1 cellular context compared by ENCODE assay signal in the genomic region with DNA sequence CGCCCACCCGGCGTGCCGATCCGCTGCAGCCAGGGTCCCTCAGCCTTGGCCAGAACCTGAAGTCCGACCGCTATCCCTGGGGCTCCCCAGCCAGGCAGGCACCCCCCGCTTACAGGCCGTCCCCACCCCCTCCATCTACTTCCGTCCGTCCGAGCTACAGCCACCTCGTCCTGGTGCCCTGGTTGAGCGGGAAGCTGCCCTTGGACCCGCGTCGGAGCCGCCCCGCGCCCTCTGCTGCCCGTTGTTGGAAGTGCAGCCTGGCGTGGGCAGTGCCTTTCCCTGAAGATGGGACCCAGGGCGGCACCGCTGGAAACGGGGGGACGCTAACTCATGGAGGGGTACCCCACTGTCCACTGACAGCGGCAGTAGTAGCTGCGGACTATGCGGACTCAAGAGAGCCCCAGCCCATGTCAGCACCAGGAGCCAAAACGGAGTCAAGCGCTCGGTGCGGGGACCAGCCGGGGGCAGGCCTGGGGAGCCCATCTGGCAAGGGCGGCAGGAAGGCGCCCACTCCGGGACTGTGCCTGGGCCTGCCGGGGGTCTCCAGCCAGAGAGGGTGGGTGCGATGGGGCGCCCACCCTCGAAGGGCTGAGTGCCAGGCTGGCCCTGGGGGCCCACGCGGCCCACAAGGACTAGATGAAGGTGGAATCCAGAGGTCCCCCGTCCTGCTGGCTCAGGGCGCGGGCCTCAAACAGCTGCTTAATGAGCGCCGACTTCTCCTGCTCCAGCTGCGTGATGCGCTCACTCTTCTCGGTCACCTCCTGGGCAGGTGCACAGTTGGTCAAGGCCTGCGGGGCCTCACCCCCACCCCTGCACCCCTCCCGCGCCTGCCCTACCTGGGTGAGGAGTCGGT.
TF ChIP-seq lines count a peak whose summit lies in the region.

No MANE protein-coding gene starts in this region.

TF ChIP-seq in HepG2, 621 proteins besides CTCF, POLR2A, EP300 and RAD21 (continued from another document and continues in another):
- TF ChIP-seq, protein P1, sequence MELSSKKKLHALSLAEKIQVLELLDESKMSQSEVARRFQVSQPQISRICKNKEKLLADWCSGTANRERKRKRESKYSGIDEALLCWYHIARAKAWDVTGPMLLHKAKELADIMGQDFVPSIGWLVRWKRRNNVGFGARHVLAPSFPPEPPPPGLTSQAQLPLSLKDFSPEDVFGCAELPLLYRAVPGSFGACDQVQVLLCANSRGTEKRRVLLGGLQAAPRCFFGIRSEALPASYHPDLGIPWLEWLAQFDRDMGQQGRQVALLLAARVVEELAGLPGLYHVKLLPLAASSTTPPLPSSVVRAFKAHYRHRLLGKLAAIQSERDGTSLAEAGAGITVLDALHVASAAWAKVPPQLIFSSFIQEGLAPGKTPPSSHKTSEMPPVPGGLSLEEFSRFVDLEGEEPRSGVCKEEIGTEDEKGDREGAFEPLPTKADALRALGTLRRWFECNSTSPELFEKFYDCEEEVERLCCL (CRISPR knock-in tag; IDR thresholded peaks at IDR 0.05; ENCODE audit: borderline replicate concordance), result no peak
- TF ChIP-seq SIN3A (IDR thresholded peaks at IDR 0.05; ENCODE audit: borderline replicate concordance, low read depth, low read length), result no peak
- TF ChIP-seq ZNF225 (CRISPR knock-in tag; IDR thresholded peaks at IDR 0.05), result no peak
- no peak for TF ChIP-seq BRCA1 (CRISPR knock-in tag; IDR thresholded peaks at IDR 0.05)
- TF ChIP-seq, protein P2, sequence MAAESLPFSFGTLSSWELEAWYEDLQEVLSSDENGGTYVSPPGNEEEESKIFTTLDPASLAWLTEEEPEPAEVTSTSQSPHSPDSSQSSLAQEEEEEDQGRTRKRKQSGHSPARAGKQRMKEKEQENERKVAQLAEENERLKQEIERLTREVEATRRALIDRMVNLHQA (CRISPR knock-in tag; IDR thresholded peaks at IDR 0.05), result no peak
- TF ChIP-seq ZNF354B (CRISPR knock-in tag; IDR thresholded peaks at IDR 0.05), result no peak
- no peak for TF ChIP-seq ZNF430 (CRISPR knock-in tag; IDR thresholded peaks at IDR 0.05)
- TF ChIP-seq ZNF614 (CRISPR knock-in tag; IDR thresholded peaks at IDR 0.05; ENCODE audit: borderline replicate concordance), result no peak
- no peak for TF ChIP-seq ZNF720 (CRISPR knock-in tag; IDR thresholded peaks at IDR 0.05)
- no peak for TF ChIP-seq NR2F2 (IDR thresholded peaks at IDR 0.05; ENCODE audit: borderline replicate concordance, low read depth)
- TF ChIP-seq, protein P3, sequence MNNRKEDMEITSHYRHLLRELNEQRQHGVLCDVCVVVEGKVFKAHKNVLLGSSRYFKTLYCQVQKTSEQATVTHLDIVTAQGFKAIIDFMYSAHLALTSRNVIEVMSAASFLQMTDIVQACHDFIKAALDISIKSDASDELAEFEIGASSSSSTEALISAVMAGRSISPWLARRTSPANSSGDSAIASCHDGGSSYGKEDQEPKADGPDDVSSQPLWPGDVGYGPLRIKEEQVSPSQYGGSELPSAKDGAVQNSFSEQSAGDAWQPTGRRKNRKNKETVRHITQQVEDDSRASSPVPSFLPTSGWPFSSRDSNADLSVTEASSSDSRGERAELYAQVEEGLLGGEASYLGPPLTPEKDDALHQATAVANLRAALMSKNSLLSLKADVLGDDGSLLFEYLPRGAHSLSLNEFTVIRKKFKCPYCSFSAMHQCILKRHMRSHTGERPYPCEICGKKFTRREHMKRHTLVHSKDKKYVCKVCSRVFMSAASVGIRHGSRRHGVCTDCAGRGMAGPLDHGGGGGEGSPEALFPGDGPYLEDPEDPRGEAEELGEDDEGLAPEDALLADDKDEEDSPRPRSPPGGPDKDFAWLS (CRISPR knock-in tag; IDR thresholded peaks at IDR 0.05; ENCODE audit: borderline replicate concordance), result no peak
- TF ChIP-seq ZFY (CRISPR knock-in tag; IDR thresholded peaks at IDR 0.05), result no peak
- no peak for TF ChIP-seq ZNF550 (CRISPR knock-in tag; IDR thresholded peaks at IDR 0.05; ENCODE audit: borderline replicate concordance)
- no peak for TF ChIP-seq ZNF616 (CRISPR knock-in tag; IDR thresholded peaks at IDR 0.05; ENCODE audit: low read depth)
- TF ChIP-seq SETDB1 (CRISPR knock-in tag; IDR thresholded peaks at IDR 0.05; ENCODE audit: borderline replicate concordance), result no peak
- TF ChIP-seq KLF16 (CRISPR knock-in tag; IDR thresholded peaks at IDR 0.05), result 0 out of 4 replicates have a peak, but pooled peaks of 1 of the 2 experiments have one; percentile 26
- TF ChIP-seq, protein P4, sequence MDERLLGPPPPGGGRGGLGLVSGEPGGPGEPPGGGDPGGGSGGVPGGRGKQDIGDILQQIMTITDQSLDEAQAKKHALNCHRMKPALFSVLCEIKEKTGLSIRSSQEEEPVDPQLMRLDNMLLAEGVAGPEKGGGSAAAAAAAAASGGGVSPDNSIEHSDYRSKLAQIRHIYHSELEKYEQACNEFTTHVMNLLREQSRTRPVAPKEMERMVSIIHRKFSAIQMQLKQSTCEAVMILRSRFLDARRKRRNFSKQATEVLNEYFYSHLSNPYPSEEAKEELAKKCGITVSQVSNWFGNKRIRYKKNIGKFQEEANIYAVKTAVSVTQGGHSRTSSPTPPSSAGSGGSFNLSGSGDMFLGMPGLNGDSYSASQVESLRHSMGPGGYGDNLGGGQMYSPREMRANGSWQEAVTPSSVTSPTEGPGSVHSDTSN (CRISPR knock-in tag; IDR thresholded peaks at IDR 0.05), result no peak
- TF ChIP-seq ZNF12 (CRISPR knock-in tag; IDR thresholded peaks at IDR 0.05), result no peak
- TF ChIP-seq, protein P5, sequence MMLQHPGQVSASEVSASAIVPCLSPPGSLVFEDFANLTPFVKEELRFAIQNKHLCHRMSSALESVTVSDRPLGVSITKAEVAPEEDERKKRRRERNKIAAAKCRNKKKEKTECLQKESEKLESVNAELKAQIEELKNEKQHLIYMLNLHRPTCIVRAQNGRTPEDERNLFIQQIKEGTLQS (CRISPR knock-in tag; IDR thresholded peaks at IDR 0.05), result 0 out of 2 replicates have a peak, but pooled peaks have one; percentile 19
- no peak for TF ChIP-seq KLF15 (CRISPR knock-in tag; IDR thresholded peaks at IDR 0.05; ENCODE audit: borderline replicate concordance)
- TF ChIP-seq ZNF652 (CRISPR knock-in tag; IDR thresholded peaks at IDR 0.05; ENCODE audit: borderline replicate concordance, low read depth), result no peak
- TF ChIP-seq PPARG (CRISPR knock-in tag; conservative IDR thresholded peaks at IDR 0.05), result no peak
- TF ChIP-seq PHB2 (IDR thresholded peaks at IDR 0.05; ENCODE audit: partially characterized antibody), result no peak
- TF ChIP-seq MXD4 (CRISPR knock-in tag; IDR thresholded peaks at IDR 0.05), result peak; percentile 59; the same call in 1 of the 2 replicates
- peak; percentile 26 for TF ChIP-seq TAF15 (IDR thresholded peaks at IDR 0.05; ENCODE audit: low read depth, low read length, poor library complexity, severe bottlenecking)
- TF ChIP-seq ZSCAN12 (CRISPR knock-in tag; IDR thresholded peaks at IDR 0.05), result no peak
- no peak for TF ChIP-seq SMAD9 (CRISPR knock-in tag; IDR thresholded peaks at IDR 0.05)
- TF ChIP-seq, protein P6, sequence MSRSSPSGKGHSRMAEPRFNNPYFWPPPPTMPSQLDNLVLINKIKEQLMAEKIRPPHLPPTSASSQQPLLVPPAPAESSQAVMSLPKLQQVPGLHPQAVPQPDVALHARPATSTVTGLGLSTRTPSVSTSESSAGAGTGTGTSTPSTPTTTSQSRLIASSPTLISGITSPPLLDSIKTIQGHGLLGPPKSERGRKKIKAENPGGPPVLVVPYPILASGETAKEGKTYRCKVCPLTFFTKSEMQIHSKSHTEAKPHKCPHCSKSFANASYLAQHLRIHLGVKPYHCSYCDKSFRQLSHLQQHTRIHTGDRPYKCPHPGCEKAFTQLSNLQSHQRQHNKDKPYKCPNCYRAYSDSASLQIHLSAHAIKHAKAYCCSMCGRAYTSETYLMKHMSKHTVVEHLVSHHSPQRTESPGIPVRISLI (CRISPR knock-in tag; IDR thresholded peaks at IDR 0.05; ENCODE audit: borderline replicate concordance), result no peak
- TF ChIP-seq ZNF747 (CRISPR knock-in tag; IDR thresholded peaks at IDR 0.05; ENCODE audit: borderline replicate concordance), result no peak
- no peak for TF ChIP-seq NR2F6 (IDR thresholded peaks at IDR 0.05)
- TF ChIP-seq NR2F6 (CRISPR knock-in tag; IDR thresholded peaks at IDR 0.05), result 0 out of 2 replicates have a peak, but pooled peaks have one; percentile 45
- no peak; the same call in 1 of the 2 replicates for TF ChIP-seq ZNF619 (CRISPR knock-in tag; IDR thresholded peaks at IDR 0.05)
- TF ChIP-seq, protein P7, sequence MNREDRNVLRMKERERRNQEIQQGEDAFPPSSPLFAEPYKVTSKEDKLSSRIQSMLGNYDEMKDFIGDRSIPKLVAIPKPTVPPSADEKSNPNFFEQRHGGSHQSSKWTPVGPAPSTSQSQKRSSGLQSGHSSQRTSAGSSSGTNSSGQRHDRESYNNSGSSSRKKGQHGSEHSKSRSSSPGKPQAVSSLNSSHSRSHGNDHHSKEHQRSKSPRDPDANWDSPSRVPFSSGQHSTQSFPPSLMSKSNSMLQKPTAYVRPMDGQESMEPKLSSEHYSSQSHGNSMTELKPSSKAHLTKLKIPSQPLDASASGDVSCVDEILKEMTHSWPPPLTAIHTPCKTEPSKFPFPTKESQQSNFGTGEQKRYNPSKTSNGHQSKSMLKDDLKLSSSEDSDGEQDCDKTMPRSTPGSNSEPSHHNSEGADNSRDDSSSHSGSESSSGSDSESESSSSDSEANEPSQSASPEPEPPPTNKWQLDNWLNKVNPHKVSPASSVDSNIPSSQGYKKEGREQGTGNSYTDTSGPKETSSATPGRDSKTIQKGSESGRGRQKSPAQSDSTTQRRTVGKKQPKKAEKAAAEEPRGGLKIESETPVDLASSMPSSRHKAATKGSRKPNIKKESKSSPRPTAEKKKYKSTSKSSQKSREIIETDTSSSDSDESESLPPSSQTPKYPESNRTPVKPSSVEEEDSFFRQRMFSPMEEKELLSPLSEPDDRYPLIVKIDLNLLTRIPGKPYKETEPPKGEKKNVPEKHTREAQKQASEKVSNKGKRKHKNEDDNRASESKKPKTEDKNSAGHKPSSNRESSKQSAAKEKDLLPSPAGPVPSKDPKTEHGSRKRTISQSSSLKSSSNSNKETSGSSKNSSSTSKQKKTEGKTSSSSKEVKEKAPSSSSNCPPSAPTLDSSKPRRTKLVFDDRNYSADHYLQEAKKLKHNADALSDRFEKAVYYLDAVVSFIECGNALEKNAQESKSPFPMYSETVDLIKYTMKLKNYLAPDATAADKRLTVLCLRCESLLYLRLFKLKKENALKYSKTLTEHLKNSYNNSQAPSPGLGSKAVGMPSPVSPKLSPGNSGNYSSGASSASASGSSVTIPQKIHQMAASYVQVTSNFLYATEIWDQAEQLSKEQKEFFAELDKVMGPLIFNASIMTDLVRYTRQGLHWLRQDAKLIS (CRISPR knock-in tag; IDR thresholded peaks at IDR 0.05), result no peak
- peak; percentile 62 for TF ChIP-seq CBX1 (IDR thresholded peaks at IDR 0.05; ENCODE audit: low read depth)
- no peak for TF ChIP-seq ZNF644 (CRISPR knock-in tag; IDR thresholded peaks at IDR 0.05; ENCODE audit: low read depth)
- TF ChIP-seq, protein P8, sequence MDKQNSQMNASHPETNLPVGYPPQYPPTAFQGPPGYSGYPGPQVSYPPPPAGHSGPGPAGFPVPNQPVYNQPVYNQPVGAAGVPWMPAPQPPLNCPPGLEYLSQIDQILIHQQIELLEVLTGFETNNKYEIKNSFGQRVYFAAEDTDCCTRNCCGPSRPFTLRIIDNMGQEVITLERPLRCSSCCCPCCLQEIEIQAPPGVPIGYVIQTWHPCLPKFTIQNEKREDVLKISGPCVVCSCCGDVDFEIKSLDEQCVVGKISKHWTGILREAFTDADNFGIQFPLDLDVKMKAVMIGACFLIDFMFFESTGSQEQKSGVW (CRISPR knock-in tag; IDR thresholded peaks at IDR 0.05; ENCODE audit: borderline replicate concordance), result no peak
- TF ChIP-seq CREM (IDR thresholded peaks at IDR 0.05), result no peak
- no peak for TF ChIP-seq CREM (CRISPR knock-in tag; IDR thresholded peaks at IDR 0.05)
- TF ChIP-seq, protein P9, sequence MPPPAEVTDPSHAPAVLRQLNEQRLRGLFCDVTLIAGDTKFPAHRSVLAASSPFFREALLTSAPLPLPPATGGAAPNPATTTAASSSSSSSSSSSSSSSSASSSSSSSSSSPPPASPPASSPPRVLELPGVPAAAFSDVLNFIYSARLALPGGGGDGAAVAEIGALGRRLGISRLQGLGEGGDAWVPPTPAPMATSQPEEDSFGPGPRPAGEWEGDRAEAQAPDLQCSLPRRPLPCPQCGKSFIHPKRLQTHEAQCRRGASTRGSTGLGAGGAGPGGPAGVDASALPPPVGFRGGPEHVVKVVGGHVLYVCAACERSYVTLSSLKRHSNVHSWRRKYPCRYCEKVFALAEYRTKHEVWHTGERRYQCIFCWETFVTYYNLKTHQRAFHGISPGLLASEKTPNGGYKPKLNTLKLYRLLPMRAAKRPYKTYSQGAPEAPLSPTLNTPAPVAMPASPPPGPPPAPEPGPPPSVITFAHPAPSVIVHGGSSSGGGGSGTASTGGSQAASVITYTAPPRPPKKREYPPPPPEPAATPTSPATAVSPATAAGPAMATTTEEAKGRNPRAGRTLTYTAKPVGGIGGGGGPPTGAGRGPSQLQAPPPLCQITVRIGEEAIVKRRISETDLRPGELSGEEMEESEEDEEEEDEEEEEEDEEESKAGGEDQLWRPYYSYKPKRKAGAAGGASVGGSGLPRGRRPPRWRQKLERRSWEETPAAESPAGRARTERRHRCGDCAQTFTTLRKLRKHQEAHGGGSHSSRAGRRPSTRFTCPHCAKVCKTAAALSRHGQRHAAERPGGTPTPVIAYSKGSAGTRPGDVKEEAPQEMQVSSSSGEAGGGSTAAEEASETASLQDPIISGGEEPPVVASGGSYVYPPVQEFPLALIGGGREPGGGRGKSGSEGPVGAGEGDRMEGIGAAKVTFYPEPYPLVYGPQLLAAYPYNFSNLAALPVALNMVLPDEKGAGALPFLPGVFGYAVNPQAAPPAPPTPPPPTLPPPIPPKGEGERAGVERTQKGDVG (CRISPR knock-in tag; IDR thresholded peaks at IDR 0.05; ENCODE audit: borderline replicate concordance), result 0 out of 2 replicates have a peak, but pooled peaks have one; percentile 50
- no peak for TF ChIP-seq MED13 (CRISPR knock-in tag; IDR thresholded peaks at IDR 0.05)
- TF ChIP-seq ZMYM3 (CRISPR knock-in tag; IDR thresholded peaks at IDR 0.05), result no peak
- TF ChIP-seq ZMAT3 (CRISPR knock-in tag; conservative IDR thresholded peaks at IDR 0.05), result no peak
- no peak for TF ChIP-seq KDM5B (CRISPR knock-in tag; IDR thresholded peaks at IDR 0.05; ENCODE audit: borderline replicate concordance)
- TF ChIP-seq NCOA1 (CRISPR knock-in tag; IDR thresholded peaks at IDR 0.05), result no peak
- no peak for TF ChIP-seq ZNF496 (CRISPR knock-in tag; IDR thresholded peaks at IDR 0.05; ENCODE audit: insufficient replicate concordance)
- TF ChIP-seq, protein P10, sequence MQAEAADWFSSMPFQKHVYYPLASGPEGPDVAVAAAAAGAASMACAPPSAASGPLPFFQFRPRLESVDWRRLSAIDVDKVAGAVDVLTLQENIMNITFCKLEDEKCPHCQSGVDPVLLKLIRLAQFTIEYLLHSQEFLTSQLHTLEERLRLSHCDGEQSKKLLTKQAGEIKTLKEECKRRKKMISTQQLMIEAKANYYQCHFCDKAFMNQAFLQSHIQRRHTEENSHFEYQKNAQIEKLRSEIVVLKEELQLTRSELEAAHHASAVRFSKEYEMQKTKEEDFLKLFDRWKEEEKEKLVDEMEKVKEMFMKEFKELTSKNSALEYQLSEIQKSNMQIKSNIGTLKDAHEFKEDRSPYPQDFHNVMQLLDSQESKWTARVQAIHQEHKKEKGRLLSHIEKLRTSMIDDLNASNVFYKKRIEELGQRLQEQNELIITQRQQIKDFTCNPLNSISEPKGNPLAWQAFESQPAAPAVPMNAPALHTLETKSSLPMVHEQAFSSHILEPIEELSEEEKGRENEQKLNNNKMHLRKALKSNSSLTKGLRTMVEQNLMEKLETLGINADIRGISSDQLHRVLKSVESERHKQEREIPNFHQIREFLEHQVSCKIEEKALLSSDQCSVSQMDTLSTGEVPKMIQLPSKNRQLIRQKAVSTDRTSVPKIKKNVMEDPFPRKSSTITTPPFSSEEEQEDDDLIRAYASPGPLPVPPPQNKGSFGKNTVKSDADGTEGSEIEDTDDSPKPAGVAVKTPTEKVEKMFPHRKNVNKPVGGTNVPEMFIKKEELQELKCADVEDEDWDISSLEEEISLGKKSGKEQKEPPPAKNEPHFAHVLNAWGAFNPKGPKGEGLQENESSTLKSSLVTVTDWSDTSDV (CRISPR knock-in tag; IDR thresholded peaks at IDR 0.05), result 0 out of 2 replicates have a peak, but pooled peaks have one; percentile 72
